Comparison of ENCODE assay signal across 12 cellular contexts in genomic region chr10:43170491-43170890, GRCh38. TPM values are rescaled to one million over a fixed set of nuclear protein-coding genes. Genes with fewer than 3 reads are reported as not detected.
DNase-seq lines count a peak whose midpoint lies in the region; ATAC-seq and TF ChIP-seq lines count a peak whose summit lies in the region.
"Had no signal": no experiment of that assay in that cellular context is flagged by ENCODE, and none has a peak within 500 bp of the region (broad histone marks: within the 10 kb centered on the region; RNA-seq: fewer than 3 reads in every experiment).

No MANE protein-coding gene starts in this region.

- no peak overlapping the region for H3K4me3 Mint-ChIP-seq in activated T-cell treated with anti-CD3 and anti-CD28 coated beads, Interleukin-2, amount 50 U/mL, for 24 hours
- H3K4me3 Mint-ChIP-seq in activated T-cell treated with anti-CD3 and anti-CD28 coated beads, Interleukin-2, amount 50 U/mL, for 4 hours = no peak overlapping the region
- no peak overlapping the region for H3K4me3 Mint-ChIP-seq in CD8-positive, alpha-beta T cell
- H3K4me3 Mint-ChIP-seq: activated B cell treated with CpG ODN at 0.5 μM for 24 hours; activated T-helper 1 cell treated with anti-CD3 and anti-CD28 coated beads, Interleukin-12 subunit alpha, Interleukin-12 subunit beta, Interleukin-2, Interleukin-4 antibody, amounts not matched to agents 30 ng/mL and 10 ng/mL and 1 ng/mL, durations not matched to agents 14 hours and 24 hours and 36 hours had no signal

- no peak overlapping the region for H3K27ac ChIP-seq in RWPE2 (ENCODE audit: poor library complexity, severe bottlenecking)
- H3K27ac ChIP-seq in smooth muscle cell (ENCODE audit: low read depth) = peak overlapping the region; percentile 80
- H3K27ac ChIP-seq in CD8-positive, alpha-beta T cell (ENCODE audit: low read depth, low read length) = no peak overlapping the region
- H3K27ac ChIP-seq: BLaER1 had no signal

- H3K79me2 ChIP-seq in smooth muscle cell (ENCODE audit: low read depth) = peaks cover 6% of the 10 kb centered on the region

- no peak for ATAC-seq in activated T-cell treated with anti-CD3 and anti-CD28 coated beads, Interleukin-2, amount 50 U/mL, for 4 hours
- no peak for ATAC-seq in RWPE2 (ENCODE audit: low read depth)
- no peak for ATAC-seq in CD8-positive, alpha-beta T cell

- peak overlapping the region; percentile 1 for H3K27ac Mint-ChIP-seq in activated T-cell treated with anti-CD3 and anti-CD28 coated beads, Interleukin-2, amount 50 U/mL, for 24 hours
- H3K27ac Mint-ChIP-seq in CD8-positive, alpha-beta T cell = no peak overlapping the region
- H3K27ac Mint-ChIP-seq: activated B cell treated with CpG ODN at 0.5 μM for 24 hours; activated T-helper 1 cell treated with anti-CD3 and anti-CD28 coated beads, Interleukin-12 subunit alpha, Interleukin-12 subunit beta, Interleukin-2, Interleukin-4 antibody, amounts not matched to agents 30 ng/mL and 10 ng/mL and 1 ng/mL, durations not matched to agents 14 hours and 24 hours and 36 hours had no signal

- no peak overlapping the region for H3K4me2 ChIP-seq in smooth muscle cell
- H3K4me2 ChIP-seq: BLaER1 had no signal

- H3K9ac ChIP-seq in smooth muscle cell (ENCODE audit: low read depth) = no peak overlapping the region
- H3K9ac ChIP-seq: BLaER1 had no signal

- H3K9me3 ChIP-seq in RWPE2 (ENCODE audit: severe bottlenecking) = no peaks in the 10 kb centered on the region
- H3K9me3 ChIP-seq in smooth muscle cell (replicated peaks; ENCODE audit: low read depth) = no peaks in the 10 kb centered on the region
- H3K9me3 ChIP-seq in CD8-positive, alpha-beta T cell (ENCODE audit: low read length) = no peaks in the 10 kb centered on the region
- H3K9me3 ChIP-seq: BLaER1 had no signal

- 67% methylated on average over 2 of the region's 2 CpGs for WGBS in smooth muscle cell (ENCODE audit: low lambda C conversion rate)

- peaks cover 9% of the 10 kb centered on the region for H3K4me1 ChIP-seq in RWPE2 (ENCODE audit: insufficient read depth, poor library complexity, severe bottlenecking)
- peaks cover 7% of the 10 kb centered on the region for H3K4me1 ChIP-seq in smooth muscle cell (ENCODE audit: low read depth)
- H3K4me1 ChIP-seq in CD8-positive, alpha-beta T cell (ENCODE audit: insufficient read depth, low read length) = no peaks in the 10 kb centered on the region

- H2AFZ ChIP-seq in smooth muscle cell (ENCODE audit: low read depth) = no peak overlapping the region

- H3K4me3 ChIP-seq in RWPE2 (ENCODE audit: severe bottlenecking) (no peak overlapping the region), smooth muscle cell (no peak overlapping the region)
- H3K4me3 ChIP-seq in CD8-positive, alpha-beta T cell (ENCODE audit: low read depth, low read length) = no peak overlapping the region
- H3K4me3 ChIP-seq: BLaER1 had no signal

- TF ChIP-seq CTCF in RWPE2 (IDR thresholded peaks at IDR 0.05; ENCODE audit: poor library complexity, severe bottlenecking) (peak; percentile 21), smooth muscle cell (IDR thresholded peaks at IDR 0.05; ENCODE audit: borderline replicate concordance, insufficient read depth, poor library complexity, severe bottlenecking) (no peak)
- TF ChIP-seq CTCF in CD8-positive, alpha-beta T cell (IDR thresholded peaks at IDR 0.05) = no peak

- peaks cover 72% of the 10 kb centered on the region for H3K36me3 Mint-ChIP-seq in activated T-cell treated with anti-CD3 and anti-CD28 coated beads, Interleukin-2, amount 50 U/mL, for 24 hours (ENCODE audit: low read depth)
- H3K36me3 Mint-ChIP-seq in activated T-cell treated with anti-CD3 and anti-CD28 coated beads, Interleukin-2, amount 50 U/mL, for 4 hours (ENCODE audit: insufficient read depth) = peaks cover 43% of the 10 kb centered on the region
- peaks cover 72% of the 10 kb centered on the region for H3K36me3 Mint-ChIP-seq in CD8-positive, alpha-beta T cell

- H3K4me1 Mint-ChIP-seq in activated T-cell treated with anti-CD3 and anti-CD28 coated beads, Interleukin-2, amount 50 U/mL, for 24 hours (ENCODE audit: low read depth) = peaks cover 34% of the 10 kb centered on the region
- peaks cover 28% of the 10 kb centered on the region for H3K4me1 Mint-ChIP-seq in activated T-cell treated with anti-CD3 and anti-CD28 coated beads, Interleukin-2, amount 50 U/mL, for 4 hours (ENCODE audit: low read depth)
- H3K4me1 Mint-ChIP-seq in CD8-positive, alpha-beta T cell (ENCODE audit: low read depth) = peaks cover 19% of the 10 kb centered on the region
- H3K4me1 Mint-ChIP-seq: activated B cell treated with CpG ODN at 0.5 μM for 24 hours had no signal

- no peak for DNase-seq in activated T-cell treated with anti-CD3 and anti-CD28 coated beads, Interleukin-2, amount 50 U/mL, for 24 hours
- no peak for DNase-seq in activated T-cell treated with anti-CD3 and anti-CD28 coated beads, Interleukin-2, amount 50 U/mL, for 4 hours
- no peak for DNase-seq in RWPE2 (ENCODE audit: low spot score)
- DNase-seq in fibroblast of peridontal ligament (ENCODE audit: extremely low read depth) = peak; percentile 35
- DNase-seq in smooth muscle cell (lab: John Stamatoyannopoulos, UW; ENCODE audit: unreplicated experiment) = no peak
- DNase-seq in NCI-H524 treated with DMSO at 0.1 percent for 48 hours (lab: John Stamatoyannopoulos, UW) = no peak
- DNase-seq in CD8-positive, alpha-beta T cell = no peak
- DNase-seq in NCI-H1048 (lab: John Stamatoyannopoulos, UW) = no peak
- DNase-seq: activated B cell treated with CpG ODN at 0.5 μM for 24 hours, NCI-H2227 treated with DMSO at 0.1 percent for 48 hours had no signal

- CTCF ChIA-PET in CD8-positive, alpha-beta T cell (lab: Charles Lee) = interaction anchor here (1.0 to 1.1 kb wide), 2 partner anchors 11 to 30 kb away, joined by 3 to 4 read pairs; no protein-coding TSS in a partner anchor

- H3F3A ChIP-seq in smooth muscle cell (ENCODE audit: low read depth) = no peaks in the 10 kb centered on the region

- H3K36me3 ChIP-seq in RWPE2 (ENCODE audit: low read depth) (peaks cover 44% of the 10 kb centered on the region), smooth muscle cell (ENCODE audit: low read depth) (peaks cover 11% of the 10 kb centered on the region)
- peaks cover 4% of the 10 kb centered on the region for H3K36me3 ChIP-seq in CD8-positive, alpha-beta T cell (ENCODE audit: insufficient read depth, low read length)

- intact Hi-C loops in CD8-positive, alpha-beta T cell (cut with DNase I, micrococcal nuclease) = loop anchor here in 1 of 2 experiments (2.0 kb wide), 1 partner anchor 32 kb away; the partner anchor contains the start of gene CSGALNACT2

- H3K27me3 ChIP-seq in RWPE2 (ENCODE audit: insufficient read depth, poor library complexity, severe bottlenecking) (no peaks in the 10 kb centered on the region), smooth muscle cell (ENCODE audit: low read depth) (no peaks in the 10 kb centered on the region)
- H3K27me3 ChIP-seq in CD8-positive, alpha-beta T cell (ENCODE audit: insufficient read depth, low read length) = no peaks in the 10 kb centered on the region
- H3K27me3 ChIP-seq: BLaER1 had no signal

- H3K27me3 Mint-ChIP-seq in activated T-cell treated with anti-CD3 and anti-CD28 coated beads, Interleukin-2, amount 50 U/mL, for 24 hours = no peaks in the 10 kb centered on the region
- H3K27me3 Mint-ChIP-seq in activated T-cell treated with anti-CD3 and anti-CD28 coated beads, Interleukin-2, amount 50 U/mL, for 4 hours (ENCODE audit: low read depth) = no peaks in the 10 kb centered on the region
- H3K27me3 Mint-ChIP-seq in CD8-positive, alpha-beta T cell (ENCODE audit: low read depth) = no peaks in the 10 kb centered on the region
- H3K27me3 Mint-ChIP-seq: activated B cell treated with CpG ODN at 0.5 μM for 24 hours had no signal

- peaks cover 95% of the 10 kb centered on the region for H4K20me1 ChIP-seq in smooth muscle cell (ENCODE audit: low read depth)
- H4K20me1 ChIP-seq: BLaER1 had no signal

- no peaks in the 10 kb centered on the region for H3K9me3 Mint-ChIP-seq in activated T-cell treated with anti-CD3 and anti-CD28 coated beads, Interleukin-2, amount 50 U/mL, for 24 hours
- H3K9me3 Mint-ChIP-seq in activated T-cell treated with anti-CD3 and anti-CD28 coated beads, Interleukin-2, amount 50 U/mL, for 4 hours = no peaks in the 10 kb centered on the region
- H3K9me3 Mint-ChIP-seq in CD8-positive, alpha-beta T cell = no peaks in the 10 kb centered on the region
- H3K9me3 Mint-ChIP-seq: activated B cell treated with CpG ODN at 0.5 μM for 24 hours; activated T-helper 1 cell treated with anti-CD3 and anti-CD28 coated beads, Interleukin-12 subunit alpha, Interleukin-12 subunit beta, Interleukin-2, Interleukin-4 antibody, amounts not matched to agents 30 ng/mL and 10 ng/mL and 1 ng/mL, durations not matched to agents 14 hours and 24 hours and 36 hours had no signal

- POLR2A ChIA-PET in CD8-positive, alpha-beta T cell (lab: Charles Lee) = no interaction called here

RNA-seq across cellular contexts. Expression of gene CSGALNACT2, which starts 32.2 kb away (rescaled TPM):
- 10 to 100 TPM; 14.7 to 19.5 (median 15.5) TPM for total RNA-seq in activated T-cell treated with anti-CD3 and anti-CD28 coated beads, Interleukin-2, amount 50 U/mL, for 4 hours
- total RNA-seq in smooth muscle cell = 40.4 and 43.2 TPM in 2 replicates
- polyA plus RNA-seq in smooth muscle cell = 29.1 and 35.6 TPM in 2 replicates
- 10 to 100 TPM; 66.7 to 66.9 TPM for total RNA-seq in CD8-positive, alpha-beta T cell
